Comparison of ENCODE assay signal across 20 cellular contexts in genomic region chr1:217946581-217946980, GRCh38.
DNase-seq lines count a peak whose midpoint lies in the region; ATAC-seq and TF ChIP-seq lines count a peak whose summit lies in the region.
"Had no signal": no experiment of that assay in that cellular context is flagged by ENCODE, and none has a peak within 500 bp of the region (broad histone marks: within the 10 kb centered on the region; RNA-seq: fewer than 3 reads in every experiment).

No MANE protein-coding gene starts in this region.

- no peak overlapping the region for H4K91ac ChIP-seq in neuronal stem cell (ENCODE audit: low read depth, low read length, poor library complexity)

- H3K27me3 ChIP-seq in neuronal stem cell (ENCODE audit: control insufficient read depth in 3 of 3, insufficient read depth in 3 of 3, low read depth in 1 of 3, low read length in 3 of 3) = no peaks in the 10 kb centered on the region

- no peak overlapping the region for H2BK15ac ChIP-seq in neuronal stem cell (ENCODE audit: low read length)

- DNase-seq in SK-N-DZ (ENCODE audit: low spot score) (peak; percentile 80), neuronal stem cell (ENCODE audit: low spot score) (no peak), NOMO-1 treated with dmso at 0.1 percent for 144 hours (lab: John Stamatoyannopoulos, UW; ENCODE audit: unreplicated experiment) (no peak), AG08395 (ENCODE audit: low spot score) (no peak)
- DNase-seq: 8988T; ACHN; C1 segment of cervical spinal cord; Calu3; CD4-positive, alpha-beta memory T cell; COR-L47; DMS53; DMS79 treated with DMSO at 0.1 percent for 48 hours; GF-D8; GOT3; HFFc6 had no signal

- no peaks in the 10 kb centered on the region for H3K9me3 Mint-ChIP-seq in nephron

- H3K4me3 Mint-ChIP-seq in nephron = peak overlapping the region in 1 of 3 experiments; percentile 44
- H3K4me3 Mint-ChIP-seq: CD4-positive, alpha-beta memory T cell; HFFc6 had no signal

- H3K4me1 Mint-ChIP-seq in nephron = peaks cover 12% of the 10 kb centered on the region
- H3K4me1 Mint-ChIP-seq: CD4-positive, alpha-beta memory T cell had no signal

- H3K4me3 ChIP-seq in neuronal stem cell (ENCODE audit: low read length in 2 of 2) = no peak overlapping the region
- H3K4me3 ChIP-seq: A549, HAP-1 had no signal

- H2AK5ac ChIP-seq in neuronal stem cell (ENCODE audit: low read depth, low read length) = no peak overlapping the region

- H2BK120ac ChIP-seq in neuronal stem cell (ENCODE audit: low read depth, low read length) = no peak overlapping the region

- no peak overlapping the region for H3K18ac ChIP-seq in neuronal stem cell (ENCODE audit: low read length)

- no peaks in the 10 kb centered on the region for H3K36me3 ChIP-seq in neuronal stem cell (replicated peaks in 1 of 2; ENCODE audit: control insufficient read depth in 2 of 2, insufficient read depth in 2 of 2, low read length in 2 of 2)
- H3K36me3 ChIP-seq: HAP-1 had no signal

- WGBS in neuronal stem cell (ENCODE audit: extremely low coverage in 2 of 2, insufficient read length in 2 of 2, insufficient replicate concordance in 1 of 2), 2 donors = no CpG with 5 or more reads among the region's 8 CpGs

- no peak for ATAC-seq in HG02973 (IDR thresholded peaks at IDR 0.05; ENCODE audit: unreplicated experiment)
- no peak for ATAC-seq in HG03039 (IDR thresholded peaks at IDR 0.05; ENCODE audit: unreplicated experiment)
- ATAC-seq: A549 had no signal

- H2BK12ac ChIP-seq in neuronal stem cell (ENCODE audit: low read length) = no peak overlapping the region

- no peaks in the 10 kb centered on the region for H3K79me1 ChIP-seq in neuronal stem cell (ENCODE audit: low read depth, low read length)

- H3K27me3 Mint-ChIP-seq in nephron (ENCODE audit: low read depth) = peaks cover 33% of the 10 kb centered on the region
- H3K27me3 Mint-ChIP-seq: CD4-positive, alpha-beta memory T cell had no signal

- no peaks in the 10 kb centered on the region for H3K36me3 Mint-ChIP-seq in nephron (ENCODE audit: low read depth)
- H3K36me3 Mint-ChIP-seq: CD4-positive, alpha-beta memory T cell had no signal

- no peak overlapping the region for H3K23ac ChIP-seq in neuronal stem cell (ENCODE audit: low read depth, low read length, poor library complexity)

- peak overlapping the region; percentile 67 for H3K14ac ChIP-seq in neuronal stem cell (ENCODE audit: low read length)

- no peak overlapping the region for H3K27ac ChIP-seq in neuronal stem cell (replicated peaks; ENCODE audit: low read length)
- H3K27ac ChIP-seq: A549 had no signal

- H3K9ac ChIP-seq in neuronal stem cell (ENCODE audit: low read depth, low read length, poor library complexity) = no peak overlapping the region

- H3K27ac Mint-ChIP-seq in nephron = peak overlapping the region in 2 of 3 experiments; percentile 10 to 81
- H3K27ac Mint-ChIP-seq: CD4-positive, alpha-beta memory T cell; HFFc6 had no signal

- peaks cover 0 to 4% of the 10 kb centered on the region in 2 donors for H3K9me3 ChIP-seq in neuronal stem cell (replicated peaks in 1 of 2; ENCODE audit: control insufficient read depth in 2 of 2, insufficient read depth in 1 of 2, low read depth in 1 of 2, low read length in 2 of 2)
- H3K9me3 ChIP-seq: A549, HAP-1 had no signal

- H3K4me2 ChIP-seq in neuronal stem cell (ENCODE audit: insufficient read depth, low read length, poor library complexity, severe bottlenecking) = no peak overlapping the region
- H3K4me2 ChIP-seq: A549 had no signal

- H3K4me1 ChIP-seq in neuronal stem cell (ENCODE audit: control insufficient read depth in 2 of 2, insufficient read depth in 1 of 2, low read depth in 1 of 2, low read length in 2 of 2) = no peaks in the 10 kb centered on the region
- H3K4me1 ChIP-seq: A549, HAP-1 had no signal

- H2BK5ac ChIP-seq in neuronal stem cell (ENCODE audit: low read length) = no peak overlapping the region

- no peak for TF ChIP-seq CTCF in nephron (IDR thresholded peaks at IDR 0.05; ENCODE audit: unreplicated experiment in 3 of 3)

- H3K4ac ChIP-seq in neuronal stem cell (ENCODE audit: low read length) = no peak overlapping the region

- no peak overlapping the region for H2AFZ ChIP-seq in neuronal stem cell (ENCODE audit: low read length)

- no peak overlapping the region for H4K8ac ChIP-seq in neuronal stem cell (ENCODE audit: low read depth, low read length)
